8 cellular contexts compared by ENCODE assay signal in genomic region chr16:2009302-2009711, GRCh38. TPM values are rescaled to one million over a fixed set of nuclear protein-coding genes. Genes with fewer than 3 reads are reported as not detected.
DNase-seq lines count a peak whose midpoint lies in the region; ATAC-seq, FAIRE-seq and TF ChIP-seq lines count a peak whose summit lies in the region.

No MANE protein-coding gene starts in this region.

- peaks cover 25% of the 10 kb centered on the region for H3K4me1 Mint-ChIP-seq in activated naive CD8-positive, alpha-beta T cell treated with anti-CD3 and anti-CD28 coated beads, Interleukin-2, amount 10 ng/mL, durations not matched to agents 7 days and 5 days

- H2AFZ ChIP-seq in keratinocyte (ENCODE audit: control insufficient read depth, low read length): no peak overlapping the region

- FAIRE-seq in keratinocyte (lab: Jason Lieb, UNC): no peak

- H3K27me3 Mint-ChIP-seq in activated naive CD8-positive, alpha-beta T cell treated with anti-CD3 and anti-CD28 coated beads, Interleukin-2, amount 10 ng/mL, durations not matched to agents 7 days and 5 days: no peaks in the 10 kb centered on the region

- H3K27ac ChIP-seq in cardiac muscle cell: peak overlapping the region; percentile 85
- H3K27ac ChIP-seq in keratinocyte (ENCODE audit: control insufficient read depth, insufficient read depth, low read length): peak overlapping the region; percentile 81
- H3K27ac ChIP-seq in thoracic aorta: peak overlapping the region; percentile 65 to 79

- dilution Hi-C loops in keratinocyte (cut with MboI; ENCODE audit: extremely low pct_ligation_motif_present, low sequenced_read_pairs): no loop called here

- peaks cover 34% of the 10 kb centered on the region for H4K20me1 ChIP-seq in keratinocyte (ENCODE audit: control insufficient read depth, extremely low read depth, insufficient read depth, low read length)

- ATAC-seq in Right ventricle myocardium inferior: no peak
- ATAC-seq in HG03432 (IDR thresholded peaks at IDR 0.05; ENCODE audit: unreplicated experiment): peak; percentile 32
- peak; percentile 50 for ATAC-seq in activated naive CD8-positive, alpha-beta T cell treated with anti-CD3 and anti-CD28 coated beads, Interleukin-2, amount 10 ng/mL, durations not matched to agents 7 days and 5 days (ENCODE audit: low read depth)
- no peak for ATAC-seq in thoracic aorta (ENCODE audit: insufficient number of reproducible peaks, low FRiP score, low read depth)

- H3K9me1 ChIP-seq in keratinocyte (ENCODE audit: control insufficient read depth, extremely low read depth, insufficient read depth, low read length): peaks cover 2% of the 10 kb centered on the region

- H3K4me1 ChIP-seq in cardiac muscle cell (ENCODE audit: low read depth) (peaks cover 20% of the 10 kb centered on the region), keratinocyte (ENCODE audit: control insufficient read depth, extremely low read depth, insufficient read depth, low read length) (peaks cover 34% of the 10 kb centered on the region), thoracic aorta (ENCODE audit: control insufficient read depth in 1 of 2, low read depth in 2 of 2) (peaks cover 26 to 46% of the 10 kb centered on the region in 2 donors)

- H3K36me3 ChIP-seq in cardiac muscle cell (no peaks in the 10 kb centered on the region), keratinocyte (ENCODE audit: control insufficient read depth in 2 of 2, extremely low read depth in 1 of 2, insufficient read depth in 2 of 2, low read length in 2 of 2) (peaks cover 6 to 34% of the 10 kb centered on the region in 2 experiments), thoracic aorta (no peaks in the 10 kb centered on the region)

- DNase-seq in cardiac muscle cell (ENCODE audit: low read depth in 1 of 2, low spot score in 1 of 2) (no peak), Right ventricle myocardium inferior (ENCODE audit: missing footprints) (no peak), keratinocyte (ENCODE audit: low read depth, low spot score) (no peak), thoracic aorta (ENCODE audit: low spot score) (no peak), NCI-H82 (lab: John Stamatoyannopoulos, UW) (no peak), DMS153 treated with DMSO at 0.1 percent for 48 hours (lab: John Stamatoyannopoulos, UW; ENCODE audit: unreplicated experiment) (no peak)
- DNase-seq in activated naive CD8-positive, alpha-beta T cell treated with anti-CD3 and anti-CD28 coated beads, Interleukin-2, amount 10 ng/mL, durations not matched to agents 7 days and 5 days: peak; percentile 64

- peak overlapping the region; percentile 89 for H3K4me2 ChIP-seq in keratinocyte (ENCODE audit: control insufficient read depth, extremely low read depth, insufficient read depth, low read depth, low read length)

- peak overlapping the region; percentile 93 for H3K4me3 Mint-ChIP-seq in activated naive CD8-positive, alpha-beta T cell treated with anti-CD3 and anti-CD28 coated beads, Interleukin-2, amount 10 ng/mL, durations not matched to agents 7 days and 5 days

- intact Hi-C loops in Right ventricle myocardium inferior (cut with DNase I): no loop called here

- H3K9me3 Mint-ChIP-seq in activated naive CD8-positive, alpha-beta T cell treated with anti-CD3 and anti-CD28 coated beads, Interleukin-2, amount 10 ng/mL, durations not matched to agents 7 days and 5 days: no peaks in the 10 kb centered on the region

- H3K79me2 ChIP-seq in keratinocyte (ENCODE audit: control insufficient read depth, insufficient read depth, low read length): peaks cover 58% of the 10 kb centered on the region

- H3K36me3 Mint-ChIP-seq in activated naive CD8-positive, alpha-beta T cell treated with anti-CD3 and anti-CD28 coated beads, Interleukin-2, amount 10 ng/mL, durations not matched to agents 7 days and 5 days: no peaks in the 10 kb centered on the region

- H3K4me3 ChIP-seq in cardiac muscle cell: peak overlapping the region; percentile 92
- peak overlapping the region; percentile 71 to 98 (median 92) for H3K4me3 ChIP-seq in keratinocyte (ENCODE audit: control insufficient read depth in 2 of 3, extremely low read depth in 1 of 3, insufficient read depth in 2 of 3, low read depth in 1 of 3, low read length in 3 of 3)
- peak overlapping the region; percentile 98 for H3K4me3 ChIP-seq in thoracic aorta

- POLR2A ChIA-PET in activated naive CD8-positive, alpha-beta T cell treated with anti-CD3 and anti-CD28 coated beads, Interleukin-2, amount 10 ng/mL, durations not matched to agents 7 days and 5 days (lab: Charles Lee): interaction anchor here (0.5 to 2.2 kb wide), 8 partner anchors 18 to 241 kb away, joined by 3 to 17 read pairs (median 6); partner anchors contain the start of genes NHERF2, NTHL1, RPS2 and TRAF7

- H3K27ac Mint-ChIP-seq in activated naive CD8-positive, alpha-beta T cell treated with anti-CD3 and anti-CD28 coated beads, Interleukin-2, amount 10 ng/mL, durations not matched to agents 7 days and 5 days: peak overlapping the region; percentile 92

- H3K9me3 ChIP-seq in cardiac muscle cell (ENCODE audit: low read depth) (no peaks in the 10 kb centered on the region), keratinocyte (ENCODE audit: control insufficient read depth, low read depth, low read length) (no peaks in the 10 kb centered on the region), thoracic aorta (no peaks in the 10 kb centered on the region)

- H3K9ac ChIP-seq in keratinocyte (ENCODE audit: control insufficient read depth, extremely low read depth, insufficient read depth, low read length): peak overlapping the region; percentile 85

- H3K27me3 ChIP-seq in cardiac muscle cell (no peaks in the 10 kb centered on the region), keratinocyte (ENCODE audit: control insufficient read depth, extremely low read depth, insufficient read depth, low read length) (no peaks in the 10 kb centered on the region), thoracic aorta (replicated peaks; ENCODE audit: insufficient read depth) (no peaks in the 10 kb centered on the region)

- TF ChIP-seq CTCF in cardiac muscle cell (IDR thresholded peaks at IDR 0.05; ENCODE audit: low read depth, low read length) (no peak), keratinocyte (optimal IDR thresholded peaks at IDR 0.05 in 1 of 3, IDR thresholded peaks at IDR 0.05 in 1 of 3, conservative IDR thresholded peaks at IDR 0.05 in 1 of 3; ENCODE audit: extremely low read depth in 1 of 3, insufficient read depth in 2 of 3, low read length in 3 of 3) (no peak), thoracic aorta (IDR thresholded peaks at IDR 0.05) (no peak)

RNA-seq across cellular contexts. Expression of gene ZNF598, which starts 0.3 kb away (rescaled TPM):
- 35.6 and 50.4 TPM in 2 replicates for total RNA-seq in cardiac muscle cell
- polyA plus RNA-seq in cardiac muscle cell: 28.8 and 34.5 TPM in 2 replicates
- total RNA-seq in Right ventricle myocardium inferior: 18.5 TPM
- 10 to 100 TPM; 67.8 to 77.1 TPM for total RNA-seq in activated naive CD8-positive, alpha-beta T cell treated with anti-CD3 and anti-CD28 coated beads, Interleukin-2, amount 10 ng/mL, durations not matched to agents 7 days and 5 days
- polyA plus RNA-seq in keratinocyte: 18.0 to 35.5 TPM (median 24.0 TPM) in 3 replicates
- 117 TPM for polyA plus RNA-seq in keratinocyte (2011; ENCODE audit: low read depth)
- 15.1 and 41.0 TPM in 2 replicates for polyA plus RNA-seq in keratinocyte (2011; cell fraction: cytosol; rRNA removed)
- 49.0 and 65.1 TPM in 2 replicates for polyA plus RNA-seq in keratinocyte (2011; cell fraction: nucleus; rRNA removed)
- polyA plus RNA-seq in keratinocyte (2012; ENCODE audit: low replicate concordance): 34.4 and 46.1 TPM in 2 replicates
- 14.1 to 28.9 TPM (median 15.8 TPM) in 3 replicates for polyA minus RNA-seq in keratinocyte
- 79.4 TPM for polyA minus RNA-seq in keratinocyte (2011; cell fraction: cytosol; rRNA and poly(A)+ RNA removed)
- 33.0 and 37.2 TPM in 2 replicates for polyA minus RNA-seq in keratinocyte (2011; cell fraction: nucleus; rRNA and poly(A)+ RNA removed)
- total RNA-seq in thoracic aorta: 10 to 100 TPM; 65.8 to 68.5 TPM

RNA-seq across cellular contexts. Expression of gene NPW, which starts 10.3 kb away (rescaled TPM):
- total RNA-seq in cardiac muscle cell (3.3 and 16.2 TPM in 2 replicates), Right ventricle myocardium inferior (not detected), thoracic aorta (not detected)
- polyA plus RNA-seq in cardiac muscle cell (13.4 and 38.6 TPM in 2 replicates), keratinocyte (0.23 TPM in 1 of 3 replicates, not detected in the others)
- under 1 TPM in 1 of 2 experiments, not detected in 1; 0.42 TPM for total RNA-seq in activated naive CD8-positive, alpha-beta T cell treated with anti-CD3 and anti-CD28 coated beads, Interleukin-2, amount 10 ng/mL, durations not matched to agents 7 days and 5 days
- polyA plus RNA-seq in keratinocyte (2011; ENCODE audit: low read depth): not detected
- 0.13 TPM in 1 of 2 replicates, not detected in the other for polyA plus RNA-seq in keratinocyte (2011; cell fraction: cytosol; rRNA removed)
- 0.31 TPM in 1 of 2 replicates, not detected in the other for polyA plus RNA-seq in keratinocyte (2011; cell fraction: nucleus; rRNA removed)
- polyA plus RNA-seq in keratinocyte (2012; ENCODE audit: low replicate concordance): 0.30 and 0.65 TPM in 2 replicates
- polyA minus RNA-seq in keratinocyte: not detected in 3 replicates
- polyA minus RNA-seq in keratinocyte (2011; cell fraction: cytosol; rRNA and poly(A)+ RNA removed): not detected
- not detected in 2 replicates for polyA minus RNA-seq in keratinocyte (2011; cell fraction: nucleus; rRNA and poly(A)+ RNA removed)

RNA-seq across cellular contexts. Expression of gene NHERF2, which starts 17.4 kb away (rescaled TPM):
- total RNA-seq in cardiac muscle cell: 33.0 and 34.7 TPM in 2 replicates
- 37.4 and 50.7 TPM in 2 replicates for polyA plus RNA-seq in cardiac muscle cell
- 292 TPM for total RNA-seq in Right ventricle myocardium inferior
- 1 to 10 TPM; 4.2 to 4.3 TPM for total RNA-seq in activated naive CD8-positive, alpha-beta T cell treated with anti-CD3 and anti-CD28 coated beads, Interleukin-2, amount 10 ng/mL, durations not matched to agents 7 days and 5 days
- polyA plus RNA-seq in keratinocyte: 5.9 to 10.1 TPM (median 9.0 TPM) in 3 replicates
- polyA plus RNA-seq in keratinocyte (2011; ENCODE audit: low read depth): 5.4 TPM
- polyA plus RNA-seq in keratinocyte (2011; cell fraction: cytosol; rRNA removed): 8.1 and 26.7 TPM in 2 replicates
- polyA plus RNA-seq in keratinocyte (2011; cell fraction: nucleus; rRNA removed): 7.5 and 11.2 TPM in 2 replicates
- 8.2 and 19.8 TPM in 2 replicates for polyA plus RNA-seq in keratinocyte (2012; ENCODE audit: low replicate concordance)
- 3.3 to 14.2 TPM (median 4.8 TPM) in 3 replicates for polyA minus RNA-seq in keratinocyte
- polyA minus RNA-seq in keratinocyte (2011; cell fraction: cytosol; rRNA and poly(A)+ RNA removed): 21.1 TPM
- polyA minus RNA-seq in keratinocyte (2011; cell fraction: nucleus; rRNA and poly(A)+ RNA removed): 3.4 and 4.9 TPM in 2 replicates
- 10 to 100 TPM; 66.0 to 84.1 TPM for total RNA-seq in thoracic aorta

RNA-seq across cellular contexts. Expression of gene SYNGR3, which starts 19.5 kb away (rescaled TPM):
- 27.2 and 28.5 TPM in 2 replicates for total RNA-seq in cardiac muscle cell
- 21.8 and 27.1 TPM in 2 replicates for polyA plus RNA-seq in cardiac muscle cell
- 0.62 TPM for total RNA-seq in Right ventricle myocardium inferior
- 1 to 10 TPM; 2.0 to 2.2 TPM for total RNA-seq in activated naive CD8-positive, alpha-beta T cell treated with anti-CD3 and anti-CD28 coated beads, Interleukin-2, amount 10 ng/mL, durations not matched to agents 7 days and 5 days
- polyA plus RNA-seq in keratinocyte: 0.12 to 0.30 TPM (median 0.28 TPM) in 3 replicates
- polyA plus RNA-seq in keratinocyte (2011; ENCODE audit: low read depth): not detected
- 0.12 and 0.29 TPM in 2 replicates for polyA plus RNA-seq in keratinocyte (2011; cell fraction: cytosol; rRNA removed)
- 0.13 and 0.19 TPM in 2 replicates for polyA plus RNA-seq in keratinocyte (2011; cell fraction: nucleus; rRNA removed)
- 0.27 and 0.29 TPM in 2 replicates for polyA plus RNA-seq in keratinocyte (2012; ENCODE audit: low replicate concordance)
- 0.16 to 0.30 TPM in 2 of 3 replicates, not detected in the other for polyA minus RNA-seq in keratinocyte
- polyA minus RNA-seq in keratinocyte (2011; cell fraction: cytosol; rRNA and poly(A)+ RNA removed): not detected
- polyA minus RNA-seq in keratinocyte (2011; cell fraction: nucleus; rRNA and poly(A)+ RNA removed): not detected in 2 replicates
- total RNA-seq in thoracic aorta: 1 to 10 TPM in 1 of 2 donors, under 1 TPM in 1; 0.49 to 1.5 TPM

RNA-seq across cellular contexts. Expression of gene GFER, which starts 25.3 kb away (rescaled TPM):
- 52.8 and 53.5 TPM in 2 replicates for total RNA-seq in cardiac muscle cell
- 43.8 and 46.9 TPM in 2 replicates for polyA plus RNA-seq in cardiac muscle cell
- 25.8 TPM for total RNA-seq in Right ventricle myocardium inferior
- 10 to 100 TPM; 28.8 to 31.9 TPM for total RNA-seq in activated naive CD8-positive, alpha-beta T cell treated with anti-CD3 and anti-CD28 coated beads, Interleukin-2, amount 10 ng/mL, durations not matched to agents 7 days and 5 days
- 10.3 to 13.4 TPM (median 12.0 TPM) in 3 replicates for polyA plus RNA-seq in keratinocyte
- 10.4 TPM for polyA plus RNA-seq in keratinocyte (2011; ENCODE audit: low read depth)
- 5.7 and 7.9 TPM in 2 replicates for polyA plus RNA-seq in keratinocyte (2011; cell fraction: cytosol; rRNA removed)
- polyA plus RNA-seq in keratinocyte (2011; cell fraction: nucleus; rRNA removed): 6.2 and 7.1 TPM in 2 replicates
- 14.5 and 29.1 TPM in 2 replicates for polyA plus RNA-seq in keratinocyte (2012; ENCODE audit: low replicate concordance)
- 2.9 to 13.9 TPM (median 6.6 TPM) in 3 replicates for polyA minus RNA-seq in keratinocyte
- polyA minus RNA-seq in keratinocyte (2011; cell fraction: cytosol; rRNA and poly(A)+ RNA removed): 28.2 TPM
- polyA minus RNA-seq in keratinocyte (2011; cell fraction: nucleus; rRNA and poly(A)+ RNA removed): 2.7 and 3.3 TPM in 2 replicates
- total RNA-seq in thoracic aorta: 10 to 100 TPM; 12.4 to 14.6 TPM

Comparison
In these comparisons a context has a peak if more than half of its experiments do, and no peak if none do; other contexts are left out.
1. ATAC-seq: peak in HG03432 (single experiment) and activated naive CD8-positive, alpha-beta T cell treated with anti-CD3 and anti-CD28 coated beads, Interleukin-2, amount 10 ng/mL, durations not matched to agents 7 days and 5 days (single experiment); none in Right ventricle myocardium inferior (single experiment) and thoracic aorta (single experiment).
2. Peak in every context shown above with its lines, with median percentiles within 50 percentile points of each other: H3K27ac ChIP-seq and H3K4me3 ChIP-seq.